Comparison of ENCODE assay signal across 24 cellular contexts in the genomic region with DNA sequence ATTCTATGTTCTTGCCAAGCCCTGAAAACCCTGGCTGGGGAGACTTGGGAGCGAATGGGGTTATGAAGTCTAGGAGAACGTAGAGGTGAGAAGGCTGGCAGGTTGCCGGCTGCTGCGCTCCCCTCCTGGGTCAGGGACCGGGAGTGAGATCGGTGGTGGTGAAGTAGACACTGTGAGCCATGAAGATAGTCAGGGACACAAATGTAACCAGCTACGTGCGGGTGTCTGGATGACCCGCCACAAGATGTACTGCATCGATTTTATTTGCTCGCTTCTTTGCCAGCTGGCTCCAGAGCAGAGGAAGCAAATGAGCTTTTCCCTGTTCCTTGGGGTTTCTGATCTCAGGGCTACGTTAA.
"Had no signal": no experiment of that assay in that cellular context is flagged by ENCODE, and none has a peak within 500 bp of the region (broad histone marks: within the 10 kb centered on the region; RNA-seq: fewer than 3 reads in every experiment).

No MANE protein-coding gene starts in this region.

- H3K9me3 Mint-ChIP-seq: memory B cell; stimulated activated memory B cell treated with anti-CD40 and anti-IgM and Interleukin-4, amounts not matched to agents 10 μg/mL and 1 μg/mL and 100 μg/mL, for 72 hours; T-helper 2 cell treated with Interferon-gamma antibody and Interleukin-4, amounts not matched to agents 5 μg/mL and 100 μg/mL, for 36 hours had no signal

- H3K4me1 Mint-ChIP-seq: activated T-helper 17 cell treated with anti-CD3 and anti-CD28 coated beads, Interleukin-2, amount 50 U/mL, for 72 hours; immature natural killer cell; stimulated activated memory B cell treated with anti-CD40 and anti-IgM and Interleukin-4, amounts not matched to agents 10 μg/mL and 1 μg/mL and 100 μg/mL, for 72 hours had no signal

- H3K79me2 ChIP-seq: hepatocyte had no signal

- H3K27me3 ChIP-seq: colonic mucosa, dorsolateral prefrontal cortex, foreskin keratinocyte, hepatocyte, left lung, ovary, right lobe of liver, stomach, suprapubic skin, tibial nerve had no signal

- H3K9me3 ChIP-seq: colonic mucosa, left lung, ovary, right lobe of liver, SK-N-SH, stomach, suprapubic skin, tibial nerve had no signal

- H3K36me3 ChIP-seq: colonic mucosa, left lung, ovary, right lobe of liver, stomach, suprapubic skin, tibial nerve, WERI-Rb-1 had no signal

- H3K27ac Mint-ChIP-seq: activated naive CD8-positive, alpha-beta T cell; activated T-helper 17 cell treated with anti-CD3 and anti-CD28 coated beads, Interleukin-2, amount 50 U/mL, for 72 hours; immature natural killer cell; memory B cell; naive thymus-derived CD4-positive, alpha-beta T cell; stimulated activated memory B cell treated with anti-CD40 and anti-IgM and Interleukin-4, amounts not matched to agents 10 μg/mL and 1 μg/mL and 100 μg/mL, for 72 hours; T-helper 2 cell treated with Interferon-gamma antibody and Interleukin-4, amounts not matched to agents 5 μg/mL and 100 μg/mL, for 36 hours had no signal

- H2AFZ ChIP-seq: hepatocyte had no signal

- H3K27me3 Mint-ChIP-seq: activated T-helper 17 cell treated with anti-CD3 and anti-CD28 coated beads, Interleukin-2, amount 50 U/mL, for 72 hours had no signal

- H3K4me2 ChIP-seq: hepatocyte, SK-N-SH, smooth muscle cell had no signal

- ATAC-seq: activated T-helper 17 cell treated with anti-CD3 and anti-CD28 coated beads, Interleukin-2, amount 50 U/mL, for 72 hours; foreskin keratinocyte; left lung; naive thymus-derived CD4-positive, alpha-beta T cell; right lobe of liver; stimulated activated memory B cell treated with anti-CD40 and anti-IgM and Interleukin-4, amounts not matched to agents 10 μg/mL and 1 μg/mL and 100 μg/mL, for 72 hours had no signal

- DNase-seq: activated CD4-positive, alpha-beta T cell treated with anti-CD3 and anti-CD28 coated beads for 1 hour; activated naive CD4-positive, alpha-beta T cell; activated T-cell treated with anti-CD3 and anti-CD28 coated beads, Interleukin-2, amount 50 U/mL, for 1 hour; colonic mucosa; dorsolateral prefrontal cortex; foreskin keratinocyte; immature natural killer cell; naive thymus-derived CD4-positive, alpha-beta T cell; ovary; right lobe of liver; SK-N-SH; stimulated activated CD4-positive, alpha-beta T cell treated with anti-CD3 and anti-CD28 coated beads, Interleukin-15, amount 100 ng/mL, for 24 hours; stomach; WERI-Rb-1 had no signal

- H3K9ac ChIP-seq: SK-N-SH had no signal

- H3K27ac ChIP-seq: colonic mucosa, dorsolateral prefrontal cortex, foreskin keratinocyte, hepatocyte, left lung, ovary, right lobe of liver, stomach, suprapubic skin, tibial nerve, WERI-Rb-1 had no signal

- H3K4me3 Mint-ChIP-seq: activated naive CD8-positive, alpha-beta T cell; activated T-helper 17 cell treated with anti-CD3 and anti-CD28 coated beads, Interleukin-2, amount 50 U/mL, for 72 hours; immature natural killer cell; memory B cell; naive thymus-derived CD4-positive, alpha-beta T cell; stimulated activated memory B cell treated with anti-CD40 and anti-IgM and Interleukin-4, amounts not matched to agents 10 μg/mL and 1 μg/mL and 100 μg/mL, for 72 hours; T-helper 2 cell treated with Interferon-gamma antibody and Interleukin-4, amounts not matched to agents 5 μg/mL and 100 μg/mL, for 36 hours had no signal

- H3K4me1 ChIP-seq: colonic mucosa, right lobe of liver had no signal

- H3K4me3 ChIP-seq: colonic mucosa, dorsolateral prefrontal cortex, hepatocyte, left lung, ovary, right lobe of liver, smooth muscle cell, stomach, suprapubic skin, tibial nerve had no signal

- H3K36me3 Mint-ChIP-seq: activated naive CD8-positive, alpha-beta T cell; immature natural killer cell; memory B cell; naive thymus-derived CD4-positive, alpha-beta T cell; stimulated activated memory B cell treated with anti-CD40 and anti-IgM and Interleukin-4, amounts not matched to agents 10 μg/mL and 1 μg/mL and 100 μg/mL, for 72 hours had no signal
